ENCODE assay signal across 8 cellular contexts in genomic region chr2:219596954-219597551, GRCh38. TPM values are rescaled to one million over a fixed set of nuclear protein-coding genes. Genes with fewer than 3 reads are reported as not detected.
DNase-seq lines count a peak whose midpoint lies in the region; ATAC-seq and TF ChIP-seq lines count a peak whose summit lies in the region.

No MANE protein-coding gene starts in this region.

- H3K4me1 ChIP-seq in HCT116 (ENCODE audit: control insufficient read depth in 1 of 2, insufficient read depth in 2 of 2, low read length in 2 of 2) (peaks cover 8 to 28% of the 10 kb centered on the region in 2 experiments; a peak in 3 of 4 replicates), duodenal mucosa (ENCODE audit: control insufficient read depth in 1 of 2, insufficient read depth in 2 of 2, low read length in 2 of 2) (peaks cover 5 to 13% of the 10 kb centered on the region in 2 donors), muscle layer of colon (ENCODE audit: insufficient read depth, low read length) (peaks cover 12% of the 10 kb centered on the region)

- CTCF ChIA-PET in HCT116 (lab: Charles Lee), result interaction anchor here (0.8 to 1.0 kb wide), 2 partner anchors 37 to 56 kb away, joined by 3 to 4 read pairs; no protein-coding TSS in a partner anchor

- TF ChIP-seq POLR2A in HCT116 (IDR thresholded peaks at IDR 0.05; ENCODE audit: borderline replicate concordance, extremely low read depth, insufficient read depth, insufficient read length), result no peak

- no peaks in the 10 kb centered on the region for H3K27me3 ChIP-seq in HCT116 (ENCODE audit: insufficient read depth, low read length)
- H3K27me3 ChIP-seq in duodenal mucosa (ENCODE audit: control insufficient read depth in 1 of 2, insufficient read depth in 2 of 2, low read length in 2 of 2), result no peaks in the 10 kb centered on the region
- no peaks in the 10 kb centered on the region for H3K27me3 ChIP-seq in muscle layer of colon (ENCODE audit: control insufficient read depth in 1 of 2, insufficient read depth in 2 of 2, low read length in 2 of 2)

- TF ChIP-seq CTCF in HCT116 (IDR thresholded peaks at IDR 0.05 in 2 of 3, conservative IDR thresholded peaks at IDR 0.05 in 1 of 3; ENCODE audit: borderline replicate concordance in 1 of 3, insufficient read depth in 1 of 3, low read depth in 2 of 3, low read length in 2 of 3), result no peak

- ATAC-seq in GM18502 (IDR thresholded peaks at IDR 0.05; ENCODE audit: poor library complexity, unreplicated experiment), result peak; percentile 3
- ATAC-seq in HCT116, result peak; percentile 9; the same call in 1 of the 2 replicates

- BruUV-seq in HCT116 (replicated peaks; lab: Mats Ljungman, UMichigan), result TSS peak; percentile 90

- H4K20me1 ChIP-seq in HCT116 (ENCODE audit: insufficient read depth), result no peaks in the 10 kb centered on the region

- peaks cover 9% of the 10 kb centered on the region; the same call in 1 of the 2 replicates for H3K79me2 ChIP-seq in HCT116 (ENCODE audit: insufficient read depth, low read length)

- POLR2A ChIA-PET in HCT116 (lab: Charles Lee), result interaction anchor here (0.6 to 2.0 kb wide), 2 partner anchors 75 to 88 kb away, joined by 5 to 6 read pairs; no protein-coding TSS in a partner anchor

- DNase-seq in HCT116 (ENCODE audit: low read depth, low spot score), result no peak
- peak; percentile 29 to 34 for DNase-seq in NOMO-1 (lab: John Stamatoyannopoulos, UW; ENCODE audit: unreplicated experiment in 2 of 2)
- no peak for DNase-seq in epidermal melanocyte (ENCODE audit: insufficient read length, low spot score)
- no peak for DNase-seq in foreskin melanocyte
- no peak for DNase-seq in HCEC 1CT

- H3K4me3 ChIP-seq in HCT116 (replicated peaks in 1 of 2; ENCODE audit: low read depth in 1 of 2, low read length in 2 of 2) (peak overlapping the region; percentile 94 to 95), duodenal mucosa (ENCODE audit: low read depth in 1 of 2, low read length in 2 of 2) (peak overlapping the region; percentile 84 to 96), muscle layer of colon (ENCODE audit: low read depth in 1 of 2, low read length in 2 of 2) (peak overlapping the region; percentile 59 to 82)

- RAD21 ChIA-PET in HCT116 (lab: Charles Lee; ENCODE audit: low non-redundant PET in 1 of 2, low total read pairs in 2 of 2, uncharacterized antibody in 2 of 2, unreplicated experiment in 2 of 2), result interaction anchor here in 1 of 2 experiments (1.3 kb wide), 1 partner anchor 45 kb away, joined by 3 read pairs; no protein-coding TSS in a partner anchor

- H3K4me2 ChIP-seq in HCT116 (ENCODE audit: low read length), result peak overlapping the region; percentile 93

- no peaks in the 10 kb centered on the region for H3K9me3 ChIP-seq in HCT116 (ENCODE audit: control insufficient read depth in 1 of 2, insufficient read depth in 1 of 2, low read depth in 1 of 2, low read length in 2 of 2)
- no peaks in the 10 kb centered on the region for H3K9me3 ChIP-seq in duodenal mucosa (ENCODE audit: control insufficient read depth in 1 of 2, low read length in 2 of 2)
- H3K9me3 ChIP-seq in muscle layer of colon (ENCODE audit: low read length), result no peaks in the 10 kb centered on the region

- TF ChIP-seq RAD21 in HCT116 (IDR thresholded peaks at IDR 0.05; ENCODE audit: low read depth), result no peak

- no peaks in the 10 kb centered on the region for H3K9me2 ChIP-seq in HCT116 (ENCODE audit: insufficient read depth)

- H3K27ac ChIP-seq in HCT116 (ENCODE audit: low read depth, low read length) (peak overlapping the region; percentile 86), duodenal mucosa (ENCODE audit: low read depth, low read length) (peak overlapping the region; percentile 67), muscle layer of colon (ENCODE audit: low read depth, low read length) (peak overlapping the region; percentile 86)

- 0 out of 4 replicates have a peak, but pooled peaks cover 0 to 4% of the 10 kb centered on the region in 2 experiments for H3K36me3 ChIP-seq in HCT116 (ENCODE audit: control insufficient read depth in 1 of 2, insufficient read depth in 2 of 2, low read length in 2 of 2)
- H3K36me3 ChIP-seq in duodenal mucosa (ENCODE audit: control insufficient read depth in 1 of 2, insufficient read depth in 2 of 2, low read length in 2 of 2), result peaks cover 4 to 11% of the 10 kb centered on the region in 2 donors
- peaks cover 9% of the 10 kb centered on the region for H3K36me3 ChIP-seq in muscle layer of colon (ENCODE audit: insufficient read depth, low read length)

- intact Hi-C loops in HCT116 (cut with micrococcal nuclease), result no loop called here

- peak overlapping the region; percentile 94 for H3K9ac ChIP-seq in HCT116 (ENCODE audit: low read length)
- peak overlapping the region; percentile 75 to 89 for H3K9ac ChIP-seq in duodenal mucosa (ENCODE audit: low read depth in 1 of 2, low read length in 2 of 2)
- peak overlapping the region; percentile 80 for H3K9ac ChIP-seq in muscle layer of colon (ENCODE audit: low read length)

- no peak overlapping the region for H2AFZ ChIP-seq in HCT116 (ENCODE audit: low read depth, low read length, poor library complexity, severe bottlenecking)

TF ChIP-seq in HCT116, 20 proteins besides CTCF, POLR2A, EP300 and RAD21:
- TF ChIP-seq, protein P1, sequence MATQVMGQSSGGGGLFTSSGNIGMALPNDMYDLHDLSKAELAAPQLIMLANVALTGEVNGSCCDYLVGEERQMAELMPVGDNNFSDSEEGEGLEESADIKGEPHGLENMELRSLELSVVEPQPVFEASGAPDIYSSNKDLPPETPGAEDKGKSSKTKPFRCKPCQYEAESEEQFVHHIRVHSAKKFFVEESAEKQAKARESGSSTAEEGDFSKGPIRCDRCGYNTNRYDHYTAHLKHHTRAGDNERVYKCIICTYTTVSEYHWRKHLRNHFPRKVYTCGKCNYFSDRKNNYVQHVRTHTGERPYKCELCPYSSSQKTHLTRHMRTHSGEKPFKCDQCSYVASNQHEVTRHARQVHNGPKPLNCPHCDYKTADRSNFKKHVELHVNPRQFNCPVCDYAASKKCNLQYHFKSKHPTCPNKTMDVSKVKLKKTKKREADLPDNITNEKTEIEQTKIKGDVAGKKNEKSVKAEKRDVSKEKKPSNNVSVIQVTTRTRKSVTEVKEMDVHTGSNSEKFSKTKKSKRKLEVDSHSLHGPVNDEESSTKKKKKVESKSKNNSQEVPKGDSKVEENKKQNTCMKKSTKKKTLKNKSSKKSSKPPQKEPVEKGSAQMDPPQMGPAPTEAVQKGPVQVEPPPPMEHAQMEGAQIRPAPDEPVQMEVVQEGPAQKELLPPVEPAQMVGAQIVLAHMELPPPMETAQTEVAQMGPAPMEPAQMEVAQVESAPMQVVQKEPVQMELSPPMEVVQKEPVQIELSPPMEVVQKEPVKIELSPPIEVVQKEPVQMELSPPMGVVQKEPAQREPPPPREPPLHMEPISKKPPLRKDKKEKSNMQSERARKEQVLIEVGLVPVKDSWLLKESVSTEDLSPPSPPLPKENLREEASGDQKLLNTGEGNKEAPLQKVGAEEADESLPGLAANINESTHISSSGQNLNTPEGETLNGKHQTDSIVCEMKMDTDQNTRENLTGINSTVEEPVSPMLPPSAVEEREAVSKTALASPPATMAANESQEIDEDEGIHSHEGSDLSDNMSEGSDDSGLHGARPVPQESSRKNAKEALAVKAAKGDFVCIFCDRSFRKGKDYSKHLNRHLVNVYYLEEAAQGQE (IDR thresholded peaks at IDR 0.05; ENCODE audit: low read depth), result no peak
- TF ChIP-seq SRF (IDR thresholded peaks at IDR 0.05; ENCODE audit: low read depth), result no peak
- no peak for TF ChIP-seq YY1 (IDR thresholded peaks at IDR 0.05; ENCODE audit: extremely low read depth, insufficient replicate concordance, low read depth, low read length)
- 0 out of 2 replicates have a peak, but pooled peaks have one; percentile 3 for TF ChIP-seq JUND (IDR thresholded peaks at IDR 0.05)
- no peak for TF ChIP-seq CBX3 (IDR thresholded peaks at IDR 0.05; ENCODE audit: low read depth)
- no peak for TF ChIP-seq SP1 (IDR thresholded peaks at IDR 0.05; ENCODE audit: low read depth)

RNA-seq across cellular contexts. Expression of gene STK11IP, which starts 0.6 kb away (rescaled TPM):
- 45.0 TPM for total RNA-seq in HCT116 (2021; ENCODE audit: unreplicated experiment)
- polyA plus RNA-seq in HCT116 (2012), result 31.1 and 34.8 TPM in 2 replicates

RNA-seq across cellular contexts. Expression of gene INHA, which starts 24.9 kb away (rescaled TPM):
- not detected for total RNA-seq in HCT116 (2021; ENCODE audit: unreplicated experiment)
- not detected in 2 replicates for polyA plus RNA-seq in HCT116 (2012)

RNA-seq across cellular contexts. Expression of gene OBSL1, which starts 25.7 kb away (rescaled TPM):
- total RNA-seq in HCT116 (2021; ENCODE audit: unreplicated experiment), result 45.2 TPM
- 41.4 and 56.1 TPM in 2 replicates for polyA plus RNA-seq in HCT116 (2012)

RNA-seq across cellular contexts. Expression of gene SLC4A3, which starts 30.4 kb away (rescaled TPM):
- 23.0 TPM for total RNA-seq in HCT116 (2021; ENCODE audit: unreplicated experiment)
- polyA plus RNA-seq in HCT116 (2012), result 17.1 and 17.3 TPM in 2 replicates

RNA-seq across cellular contexts. Expression of gene TMEM198, which starts 53.2 kb away (rescaled TPM):
- total RNA-seq in HCT116 (2021; ENCODE audit: unreplicated experiment), result 2.1 TPM
- polyA plus RNA-seq in HCT116 (2012), result 1.9 and 2.0 TPM in 2 replicates

Comparison
In these comparisons a context has a peak if more than half of its experiments do, and no peak if none do; other contexts are left out.
1. DNase-seq: peak in NOMO-1 (2 of 2); none in HCT116 (single experiment), epidermal melanocyte (single experiment), foreskin melanocyte (single experiment) and HCEC 1CT (single experiment).
2. Peak in every context shown above with its lines, with median percentiles within 50 percentile points of each other: H3K27ac ChIP-seq, H3K4me3 ChIP-seq and H3K9ac ChIP-seq.